23 cellular contexts compared by ENCODE assay signal in genomic region chr16:66159987-66160386, GRCh38.
DNase-seq lines count a peak whose midpoint lies in the region; ATAC-seq, FAIRE-seq and TF ChIP-seq lines count a peak whose summit lies in the region.
"Had no signal": no experiment of that assay in that cellular context is flagged by ENCODE, and none has a peak within 500 bp of the region (broad histone marks: within the 10 kb centered on the region; RNA-seq: fewer than 3 reads in every experiment).

No MANE protein-coding gene starts in this region.

- WGBS in GM12878 (ENCODE audit: insufficient coverage, insufficient replicate concordance, low lambda C conversion rate, missing lambda C conversion rate), result 44% methylated on average over 5 of the region's 5 CpGs

- DNase-seq in GM03348 (ENCODE audit: low spot score) (peak; percentile 41), GM12878 (ENCODE audit: low read depth, low spot score) (no peak), foreskin fibroblast (peak; percentile 12 to 55), uterus (no peak)
- DNase-seq: activated CD4-positive, alpha-beta memory T cell treated with anti-CD3 and anti-CD28 coated beads for 36 hours; activated naive CD4-positive, alpha-beta T cell; aorta; CD4-positive, CD25-positive, alpha-beta regulatory T cell; cerebellar nuclear complex; DMS153; foreskin melanocyte; hippocampal formation; kidney; NCI-H1105 treated with DMSO at 0.1 percent for 48 hours; NCI-H526 treated with DMSO at 0.1 percent for 48 hours; SJCRH30; stimulated activated CD4-positive, alpha-beta T cell treated with anti-CD3 and anti-CD28 coated beads, Interleukin-4, amount 100 ng/mL, for 1 hour; stimulated activated naive CD8-positive, alpha-beta T cell treated with anti-CD3 and anti-CD28 coated beads, Interleukin-15, amount 100 ng/mL, for 72 hours had no signal

- H3K9me3 ChIP-seq in GM12878 (replicated peaks; ENCODE audit: control insufficient read depth, insufficient read depth, low read length) (no peaks in the 10 kb centered on the region; the same call in 2 of the 3 replicates), uterus (no peaks in the 10 kb centered on the region)
- H3K9me3 ChIP-seq: SJCRH30 had no signal

- H3K4me2 ChIP-seq in GM12878 (ENCODE audit: control insufficient read depth, insufficient read depth), result no peak overlapping the region

- no peaks in the 10 kb centered on the region for H3K36me3 ChIP-seq in GM12878 (ENCODE audit: control insufficient read depth in 2 of 2, insufficient read depth in 2 of 2, low read length in 1 of 2)
- H3K36me3 ChIP-seq in uterus, result no peaks in the 10 kb centered on the region
- H3K36me3 ChIP-seq: SJCRH30 had no signal

- no peak for TF ChIP-seq CTCF in GM12878 (IDR thresholded peaks at IDR 0.05 in 2 of 3, conservative IDR thresholded peaks at IDR 0.05 in 1 of 3; ENCODE audit: control insufficient read depth in 2 of 3, extremely low read depth in 1 of 3, insufficient read depth in 1 of 3, low read depth in 3 of 3, low read length in 3 of 3)
- peak; percentile 31 for TF ChIP-seq CTCF in foreskin fibroblast (IDR thresholded peaks at IDR 0.05; ENCODE audit: low read depth, low read length)
- no peak for TF ChIP-seq CTCF in uterus (IDR thresholded peaks at IDR 0.05)

- no peak overlapping the region for H3K27ac ChIP-seq in GM12878 (ENCODE audit: control insufficient read depth, insufficient read depth)
- no peak overlapping the region for H3K27ac ChIP-seq in uterus
- H3K27ac ChIP-seq: parathyroid adenoma, SJCRH30 had no signal

- no peak overlapping the region for H2AFZ ChIP-seq in GM12878 (ENCODE audit: control insufficient read depth, low read depth, low read length)
- H2AFZ ChIP-seq: parathyroid adenoma had no signal

- H4K20me1 ChIP-seq in GM12878 (ENCODE audit: control insufficient read depth, insufficient read depth), result no peaks in the 10 kb centered on the region

- BruUV-seq in GM12878 (replicated peaks; lab: Mats Ljungman, UMichigan), result no TSS peak

- H3K9ac ChIP-seq in GM12878 (ENCODE audit: control insufficient read depth, insufficient read depth, low read length), result no peak overlapping the region
- H3K9ac ChIP-seq: parathyroid adenoma had no signal

- in situ Hi-C loops in GM12878 (cut with MboI), result no loop called here

- TF ChIP-seq EP300 in GM12878 (IDR thresholded peaks at IDR 0.05; ENCODE audit: borderline replicate concordance in 1 of 2, control insufficient read depth in 1 of 2, low read depth in 2 of 2, low read length in 2 of 2), result no peak

- RAD21 ChIA-PET in GM12878 (lab: Charles Lee; ENCODE audit: unreplicated experiment), result no interaction called here

- H3K4me3 ChIP-seq in GM12878, result no peak overlapping the region
- no peak overlapping the region for H3K4me3 ChIP-seq in foreskin fibroblast (ENCODE audit: low read depth in 1 of 2, low read length in 2 of 2)
- no peak overlapping the region for H3K4me3 ChIP-seq in uterus
- H3K4me3 ChIP-seq: K562, SJCRH30 had no signal

- POLR2A ChIA-PET in GM12878 (lab: Charles Lee), result no interaction called here

- H3K27me3 ChIP-seq in GM12878 (replicated peaks in 1 of 2; ENCODE audit: control insufficient read depth in 2 of 2, insufficient read depth in 2 of 2, low read length in 1 of 2) (no peaks in the 10 kb centered on the region; a peak in 1 of 4 replicates), uterus (no peaks in the 10 kb centered on the region)
- H3K27me3 ChIP-seq: SJCRH30 had no signal

- 0 out of 2 replicates have a peak, but pooled peaks have one; percentile 12 for TF ChIP-seq RAD21 in GM12878 (IDR thresholded peaks at IDR 0.05; ENCODE audit: insufficient read depth, low read depth, low read length)

- SMC1A ChIA-PET in GM12878 (lab: Charles Lee; ENCODE audit: uncharacterized antibody, unreplicated experiment), result interaction anchor here (1.3 kb wide), 1 partner anchor 13 kb away, joined by 3 read pairs; no protein-coding TSS in a partner anchor

- no peak for ATAC-seq in GM12878
- no peak for ATAC-seq in GM19455 (IDR thresholded peaks at IDR 0.05; ENCODE audit: unreplicated experiment)
- no peak for ATAC-seq in HG02798 (IDR thresholded peaks at IDR 0.05; ENCODE audit: poor library complexity, unreplicated experiment)
- ATAC-seq in GM18502 (IDR thresholded peaks at IDR 0.05; ENCODE audit: poor library complexity, unreplicated experiment), result no peak
- ATAC-seq: K562; stimulated activated naive CD8-positive, alpha-beta T cell treated with anti-CD3 and anti-CD28 coated beads, Interleukin-15, amount 100 ng/mL, for 72 hours had no signal

- H3K4me1 ChIP-seq in GM12878 (ENCODE audit: control insufficient read depth, insufficient read depth, low read length), result no peaks in the 10 kb centered on the region
- H3K4me1 ChIP-seq in uterus, result peaks cover 0 to 4% of the 10 kb centered on the region in 2 donors

- intact Hi-C loops in GM12878 (cut with micrococcal nuclease; ENCODE audit: unreplicated experiment), result no loop called here
- intact Hi-C loops in uterus (cut with DNase I; ENCODE audit: low total_unique reads), result no loop called here

- no peak for FAIRE-seq in GM12878 (lab: Jason Lieb, UNC)
- FAIRE-seq: K562, kidney had no signal

- no peak for TF ChIP-seq POLR2A in GM12878 (IDR thresholded peaks at IDR 0.05; ENCODE audit: low read depth, low read length)
- TF ChIP-seq POLR2A in uterus (IDR thresholded peaks at IDR 0.05), result no peak

- CTCF ChIA-PET in GM12878 (lab: Yijun Ruan, JAX), result interaction anchor here (0.6 kb wide), 1 partner anchor 709 kb away, joined by 3 read pairs; no protein-coding TSS in a partner anchor

- H3K79me2 ChIP-seq in GM12878 (ENCODE audit: control insufficient read depth, insufficient read depth, low read length), result no peaks in the 10 kb centered on the region
- H3K79me2 ChIP-seq: parathyroid adenoma had no signal

TF ChIP-seq in GM12878, 131 proteins besides CTCF, POLR2A, EP300 and RAD21:
- no peak for TF ChIP-seq FOXM1 (IDR thresholded peaks at IDR 0.05; ENCODE audit: low read depth, low read length)

Comparison
In these comparisons a context has a peak if more than half of its experiments do, and no peak if none do; other contexts are left out.
1. DNase-seq: peak in GM03348 (single experiment) and foreskin fibroblast (2 of 2); none in GM12878 (single experiment) and uterus (0 of 2).